ENCODE assay signal across 1 cellular context in the genomic region with DNA sequence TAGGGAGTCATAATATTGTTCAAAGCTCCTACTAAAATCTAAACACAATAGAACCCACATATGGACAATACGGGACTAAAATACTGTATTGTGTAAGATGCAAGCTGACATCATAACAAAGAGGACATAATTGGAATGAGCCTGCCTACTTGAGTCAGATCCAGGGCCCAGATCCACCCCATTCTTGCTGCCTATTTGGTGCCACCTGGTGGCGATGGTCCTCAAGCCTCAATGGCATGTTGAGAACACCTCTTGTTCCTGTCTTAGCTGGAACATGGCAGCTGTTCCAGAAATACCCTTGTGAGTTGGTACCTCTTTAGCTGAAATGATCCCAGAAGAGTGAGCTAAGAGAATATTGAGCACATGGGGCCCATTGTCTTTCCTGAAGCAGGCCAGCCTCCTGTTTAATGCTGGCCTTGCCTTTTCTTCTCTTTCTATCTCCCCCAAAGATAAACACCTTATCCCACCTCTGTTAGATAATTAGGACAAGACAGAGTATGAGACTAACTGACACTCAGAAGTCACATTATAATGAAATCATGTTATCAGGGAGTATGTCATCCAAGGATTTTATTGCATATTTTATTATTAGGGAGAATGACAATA.
TF ChIP-seq lines count a peak whose summit lies in the region.

No MANE protein-coding gene starts in this region.

TF ChIP-seq in H1, 55 proteins besides CTCF, POLR2A, EP300 and RAD21:
- TF ChIP-seq KDM4A (IDR thresholded peaks at IDR 0.05; ENCODE audit: low read depth, low read length, severe bottlenecking) (no peak), YY1 (IDR thresholded peaks at IDR 0.05; ENCODE audit: low read depth, low read length) (peak; percentile 44; the same call in 1 of the 2 replicates), TEAD4 (IDR thresholded peaks at IDR 0.05; ENCODE audit: low read depth, low read length) (0 out of 2 replicates have a peak, but pooled peaks have one; percentile 51), KDM5A (IDR thresholded peaks at IDR 0.05; ENCODE audit: low read length) (no peak), SP4 (IDR thresholded peaks at IDR 0.05; ENCODE audit: low read length) (no peak)
TF ChIP-seq in H1: peak in this region for 2.
